ENCODE assay signal across 8 cellular contexts in genomic region chr9:86099695-86100364, GRCh38. TPM values are rescaled to one million over a fixed set of nuclear protein-coding genes. Genes with fewer than 3 reads are reported as not detected.
DNase-seq lines count a peak whose midpoint lies in the region; ATAC-seq lines count a peak whose summit lies in the region.

No MANE protein-coding gene starts in this region.

- under 1% methylated on average over 47 of the region's 47 CpGs for WGBS in right cardiac atrium

- H3K9ac ChIP-seq in adipocyte (ENCODE audit: low read length) (peak overlapping the region; percentile 74), rectal smooth muscle tissue (ENCODE audit: low read length) (peak overlapping the region; percentile 32)

- H3K9me3 ChIP-seq in adipocyte (ENCODE audit: control insufficient read depth, low read length) (no peaks in the 10 kb centered on the region), right cardiac atrium (ENCODE audit: control insufficient read depth, low read length) (no peaks in the 10 kb centered on the region)

- intact Hi-C loops in right cardiac atrium (cut with DNase I): no loop called here

- H3K27ac ChIP-seq in right cardiac atrium (ENCODE audit: low read length) (no peak overlapping the region), rectal smooth muscle tissue (ENCODE audit: low read depth, low read length) (peak overlapping the region; percentile 67)

- H3K4me3 ChIP-seq in adipocyte (ENCODE audit: low read length): peak overlapping the region; percentile 80
- H3K4me3 ChIP-seq in right cardiac atrium (ENCODE audit: low read length): peak overlapping the region; percentile 58
- H3K4me3 ChIP-seq in rectal smooth muscle tissue (ENCODE audit: low read length): peak overlapping the region; percentile 72

- H3K36me3 ChIP-seq in adipocyte (ENCODE audit: control insufficient read depth, insufficient read depth, low read length, severe bottlenecking) (no peaks in the 10 kb centered on the region), rectal smooth muscle tissue (ENCODE audit: control insufficient read depth, insufficient read depth, low read length) (no peaks in the 10 kb centered on the region)

- no peaks in the 10 kb centered on the region for H3K27me3 ChIP-seq in adipocyte (replicated peaks; ENCODE audit: control insufficient read depth, insufficient read depth, low read length)
- peaks cover 2% of the 10 kb centered on the region for H3K27me3 ChIP-seq in right cardiac atrium (ENCODE audit: control insufficient read depth, insufficient read depth)
- no peaks in the 10 kb centered on the region for H3K27me3 ChIP-seq in rectal smooth muscle tissue (ENCODE audit: control insufficient read depth, insufficient read depth, low read length)

- peaks cover 11% of the 10 kb centered on the region for H3K4me1 ChIP-seq in adipocyte (ENCODE audit: control insufficient read depth, insufficient read depth, low read length)
- H3K4me1 ChIP-seq in right cardiac atrium (ENCODE audit: control insufficient read depth, insufficient read depth, low read length): no peaks in the 10 kb centered on the region
- peaks cover 2% of the 10 kb centered on the region for H3K4me1 ChIP-seq in rectal smooth muscle tissue (ENCODE audit: control insufficient read depth, insufficient read depth, low read length)

- peak; percentile 75 to 84 for ATAC-seq in right cardiac atrium
- ATAC-seq in HG03571 (IDR thresholded peaks at IDR 0.05; ENCODE audit: unreplicated experiment): no peak
- no peak for ATAC-seq in GM21528 (IDR thresholded peaks at IDR 0.05; ENCODE audit: low FRiP score, unreplicated experiment)

- peak; percentile 36 for DNase-seq in activated CD4-positive, alpha-beta T cell treated with anti-CD3 and anti-CD28 coated beads for 48 hours
- no peak for DNase-seq in activated CD4-positive, alpha-beta T cell treated with anti-CD3 and anti-CD28 coated beads, Interleukin-2, amount 50 U/mL, for 1 hour
- peak; percentile 24 to 33 for DNase-seq in NCI-H1930 (lab: John Stamatoyannopoulos, UW)
- DNase-seq in adipocyte (ENCODE audit: low read depth): peak; percentile 81
- peak in 2 of 3 donors; percentile 68 to 77 for DNase-seq in right cardiac atrium

RNA-seq across cellular contexts. Expression of gene GOLM1, which starts 0.5 kb away (rescaled TPM):
- total RNA-seq in right cardiac atrium: 10 to 100 TPM in 1 of 4 donors, 1 to 10 TPM in 3; 6.1 to 12.9 (median 6.7) TPM
- polyA plus RNA-seq in right cardiac atrium: 3.8 TPM

Comparison
In these comparisons a context has a peak if more than half of its experiments do, and no peak if none do; other contexts are left out.
1. ATAC-seq: peak in right cardiac atrium (2 of 2); none in HG03571 (single experiment) and GM21528 (single experiment).
2. Peak in every context shown above with its lines, with median percentiles within 50 percentile points of each other: H3K4me3 ChIP-seq.